Comparison of ENCODE assay signal across 19 cellular contexts in genomic region chr16:54431041-54431996, GRCh38.
A peak's percentile ranks its signal among the peaks of the same experiment; 100 is the strongest.
DNase-seq lines count a peak whose midpoint lies in the region; ATAC-seq and TF ChIP-seq lines count a peak whose summit lies in the region.
"Had no signal": no experiment of that assay in that cellular context is flagged by ENCODE, and none has a peak within 500 bp of the region (broad histone marks: within the 10 kb centered on the region; RNA-seq: fewer than 3 reads in every experiment).

No MANE protein-coding gene starts in this region.

- H3K36me3 Mint-ChIP-seq in activated naive CD4-positive, alpha-beta T cell treated with anti-CD3 and anti-CD28 coated beads, Interleukin-2, amount 10 ng/mL, durations not matched to agents 7 days and 5 days, result peaks cover 1% of the 10 kb centered on the region

- TF ChIP-seq CTCF in right lobe of liver (IDR thresholded peaks at IDR 0.05) (no peak), vagina (IDR thresholded peaks at IDR 0.05) (no peak)

- H3K27me3 Mint-ChIP-seq in activated naive CD4-positive, alpha-beta T cell treated with anti-CD3 and anti-CD28 coated beads, Interleukin-2, amount 10 ng/mL, durations not matched to agents 7 days and 5 days, result peaks cover 46% of the 10 kb centered on the region

- no peaks in the 10 kb centered on the region for H3K4me1 Mint-ChIP-seq in activated naive CD4-positive, alpha-beta T cell treated with anti-CD3 and anti-CD28 coated beads, Interleukin-2, amount 10 ng/mL, durations not matched to agents 7 days and 5 days
- H3K4me1 Mint-ChIP-seq: activated CD4-positive, alpha-beta T cell treated with anti-CD3 and anti-CD28 coated beads, Interleukin-2, amount 10 ng/mL, durations not matched to agents 24 days and 14 days; activated T-helper 17 cell treated with anti-CD3 and anti-CD28 coated beads, Interleukin-2, amount 50 U/mL, for 72 hours had no signal

- no peak overlapping the region for H3K27ac Mint-ChIP-seq in activated naive CD4-positive, alpha-beta T cell treated with anti-CD3 and anti-CD28 coated beads, Interleukin-2, amount 10 ng/mL, durations not matched to agents 7 days and 5 days
- H3K27ac Mint-ChIP-seq: activated CD4-positive, alpha-beta T cell treated with anti-CD3 and anti-CD28 coated beads, Interleukin-2, amount 10 ng/mL, durations not matched to agents 24 days and 14 days; activated T-helper 17 cell treated with anti-CD3 and anti-CD28 coated beads, Interleukin-2, amount 50 U/mL, for 72 hours; stimulated activated naive CD8-positive, alpha-beta T cell treated with anti-CD3 and anti-CD28 coated beads, Interleukin-15, Interleukin-2, amounts not matched to agents 100 ng/mL and 50 ng/mL, for 24 hours had no signal

- H3K4me1 ChIP-seq in right lobe of liver, result peaks cover 0 to 24% (median 10%) of the 10 kb centered on the region in 4 donors
- H3K4me1 ChIP-seq in vagina, result peaks cover 20% of the 10 kb centered on the region
- H3K4me1 ChIP-seq: foreskin keratinocyte had no signal

- CTCF ChIA-PET in activated naive CD4-positive, alpha-beta T cell treated with anti-CD3 and anti-CD28 coated beads, Interleukin-2, amount 10 ng/mL, durations not matched to agents 7 days and 5 days (lab: Charles Lee), result no interaction called here

- TF ChIP-seq POLR2A in right lobe of liver (IDR thresholded peaks at IDR 0.05) (no peak), vagina (IDR thresholded peaks at IDR 0.05) (no peak)

- peaks cover 4% of the 10 kb centered on the region for H3K9me3 Mint-ChIP-seq in activated naive CD4-positive, alpha-beta T cell treated with anti-CD3 and anti-CD28 coated beads, Interleukin-2, amount 10 ng/mL, durations not matched to agents 7 days and 5 days
- H3K9me3 Mint-ChIP-seq: activated CD4-positive, alpha-beta T cell treated with anti-CD3 and anti-CD28 coated beads, Interleukin-2, amount 10 ng/mL, durations not matched to agents 24 days and 14 days had no signal

- no peaks in the 10 kb centered on the region for H3K36me3 ChIP-seq in right lobe of liver
- no peaks in the 10 kb centered on the region for H3K36me3 ChIP-seq in vagina
- H3K36me3 ChIP-seq: neutrophil had no signal

- peak; percentile 13 to 63 for DNase-seq in NOMO-1 (lab: John Stamatoyannopoulos, UW; ENCODE audit: unreplicated experiment in 2 of 2)
- no peak for DNase-seq in NOMO-1 treated with dmso at 0.1 percent for 144 hours (lab: John Stamatoyannopoulos, UW; ENCODE audit: unreplicated experiment)
- peak; percentile 40 for DNase-seq in astrocyte of the hippocampus (ENCODE audit: low read depth, low spot score)
- no peak for DNase-seq in right lobe of liver
- DNase-seq in vagina (ENCODE audit: extremely low spot score in 2 of 2), result no peak
- no peak for DNase-seq in activated naive CD4-positive, alpha-beta T cell treated with anti-CD3 and anti-CD28 coated beads, Interleukin-2, amount 10 ng/mL, durations not matched to agents 7 days and 5 days
- DNase-seq in substantia nigra (lab: John Stamatoyannopoulos, UW), result no peak
- DNase-seq: 8988T; activated CD4-positive, alpha-beta T cell treated with anti-CD3 and anti-CD28 coated beads, Interleukin-2, amount 10 ng/mL, durations not matched to agents 24 days and 14 days; cerebellar nuclear complex; DMS 273 treated with DMSO at 0.1 percent for 48 hours; left cardiac atrium; NCI-H1417 treated with DMSO at 0.1 percent for 48 hours; stimulated activated CD4-positive, alpha-beta T cell treated with anti-CD3 and anti-CD28 coated beads, Interleukin-4, amount 100 ng/mL, for 1 hour had no signal

- H3K4me3 ChIP-seq in right lobe of liver, result peak overlapping the region in 2 of 3 donors; percentile 7 to 26
- no peak overlapping the region for H3K4me3 ChIP-seq in vagina

- no peak overlapping the region for H3K4me3 Mint-ChIP-seq in activated naive CD4-positive, alpha-beta T cell treated with anti-CD3 and anti-CD28 coated beads, Interleukin-2, amount 10 ng/mL, durations not matched to agents 7 days and 5 days
- H3K4me3 Mint-ChIP-seq: activated CD4-positive, alpha-beta T cell treated with anti-CD3 and anti-CD28 coated beads, Interleukin-2, amount 10 ng/mL, durations not matched to agents 24 days and 14 days; activated T-helper 17 cell treated with anti-CD3 and anti-CD28 coated beads, Interleukin-2, amount 50 U/mL, for 72 hours; stimulated activated naive CD8-positive, alpha-beta T cell treated with anti-CD3 and anti-CD28 coated beads, Interleukin-15, Interleukin-2, amounts not matched to agents 100 ng/mL and 50 ng/mL, for 24 hours had no signal

- H3K27ac ChIP-seq in right lobe of liver (peak overlapping the region in 2 of 3 donors; percentile 9 to 31), vagina (peak overlapping the region; percentile 20), substantia nigra (ENCODE audit: low read depth, low read length, poor library complexity, severe bottlenecking) (no peak overlapping the region)
- H3K27ac ChIP-seq: foreskin keratinocyte, neutrophil had no signal

- H3K9me3 ChIP-seq in right lobe of liver, result no peaks in the 10 kb centered on the region
- H3K9me3 ChIP-seq in vagina, result no peaks in the 10 kb centered on the region
- H3K9me3 ChIP-seq: neutrophil had no signal

- intact Hi-C loops in right lobe of liver (cut with DNase I), result no loop called here
- intact Hi-C loops in vagina (cut with DNase I), result no loop called here

- ATAC-seq in right lobe of liver (peak in 3 of 4 donors; percentile 11 to 42 (median 16)), HG02610 (IDR thresholded peaks at IDR 0.05; ENCODE audit: unreplicated experiment) (no peak)
- ATAC-seq: activated T-helper 17 cell treated with anti-CD3 and anti-CD28 coated beads, Interleukin-2, amount 50 U/mL, for 72 hours; foreskin keratinocyte; left cardiac atrium had no signal

- WGBS in right lobe of liver (ENCODE audit: insufficient coverage, low coverage, low lambda C conversion rate, missing lambda C conversion rate), result 45% methylated on average over 13 of the region's 13 CpGs

- H3K27me3 ChIP-seq in right lobe of liver (no peaks in the 10 kb centered on the region), vagina (no peaks in the 10 kb centered on the region)

Comparison
In these comparisons a context has a peak if more than half of its experiments do, and no peak if none do; other contexts are left out.
1. DNase-seq: peak in NOMO-1 (2 of 2) and astrocyte of the hippocampus (single experiment); none in NOMO-1 treated with dmso at 0.1 percent for 144 hours (single experiment), right lobe of liver (0 of 3), vagina (0 of 2), activated naive CD4-positive, alpha-beta T cell treated with anti-CD3 and anti-CD28 coated beads, Interleukin-2, amount 10 ng/mL, durations not matched to agents 7 days and 5 days (single experiment) and substantia nigra (0 of 49).
2. H3K4me3 ChIP-seq: peak in right lobe of liver (2 of 3); none in vagina (0 of 2).